In genomic region chr13:40803316-40803715, GRCh38 we compare ENCODE assay signal across 35 cellular contexts.
"Had no signal": no experiment of that assay in that cellular context is flagged by ENCODE, and none has a peak within 500 bp of the region (broad histone marks: within the 10 kb centered on the region; RNA-seq: fewer than 3 reads in every experiment).

No MANE protein-coding gene starts in this region.

- H3K36me3 ChIP-seq: breast epithelium, WERI-Rb-1 had no signal

- H3K27ac ChIP-seq: adrenal gland, ascending aorta, brain microvascular endothelial cell, breast epithelium, WERI-Rb-1 had no signal

- H3K4me3 ChIP-seq: adrenal gland, ascending aorta, breast epithelium had no signal

- FAIRE-seq: TTC549 had no signal

- H3K4me1 ChIP-seq: adrenal gland, ascending aorta, breast epithelium had no signal

- DNase-seq: activated CD4-positive, alpha-beta memory T cell treated with anti-CD3 and anti-CD28 coated beads, Interleukin-2, amount 10 ng/mL, durations not matched to agents 7 days and 5 days; activated CD4-positive, alpha-beta T cell treated with anti-CD3 and anti-CD28 coated beads for 1 hour; activated CD4-positive, alpha-beta T cell treated with anti-CD3 and anti-CD28 coated beads for 36 hours; activated CD4-positive, alpha-beta T cell treated with anti-CD3 and anti-CD28 coated beads for 48 hours; activated CD4-positive, alpha-beta T cell treated with anti-CD3 and anti-CD28 coated beads, Interleukin-2, amount 10 ng/mL, durations not matched to agents 7 days and 5 days; activated CD4-positive, alpha-beta T cell treated with anti-CD3 and anti-CD28 coated beads, Interleukin-2, amount 50 U/mL, for 48 hours; activated CD4-positive, CD25-positive, alpha-beta regulatory T cell; activated CD8-positive, alpha-beta memory T cell treated with anti-CD3 and anti-CD28 coated beads for 24 hours; activated CD8-positive, alpha-beta memory T cell treated with anti-CD3 and anti-CD28 coated beads, Interleukin-2, amount 10 ng/mL, durations not matched to agents 7 days and 5 days; activated CD8-positive, alpha-beta memory T cell treated with anti-CD3 and anti-CD28 coated beads, Interleukin-2, amount 50 U/mL, for 48 hours; activated CD8-positive, alpha-beta T cell treated with anti-CD3 and anti-CD28 coated beads, Interleukin-2, amount 10 ng/mL, durations not matched to agents 7 days and 5 days; activated effector memory CD4-positive, alpha-beta T cell treated with anti-CD3 and anti-CD28 coated beads, Interleukin-2, amount 50 U/mL, for 16 hours; activated gamma-delta T cell treated with Interleukin-2 at 50 U/mL for 16 hours; activated naive CD4-positive, alpha-beta T cell; activated naive CD4-positive, alpha-beta T cell treated with anti-CD3 and anti-CD28 coated beads for 36 hours; activated naive CD4-positive, alpha-beta T cell treated with anti-CD3 and anti-CD28 coated beads, Interleukin-2, amount 50 U/mL, for 16 hours; activated naive CD8-positive, alpha-beta T cell treated with anti-CD3 and anti-CD28 coated beads for 36 hours; activated T-cell treated with anti-CD3 and anti-CD28 coated beads, Interleukin-2, amount 50 U/mL, for 24 hours; activated T-cell treated with anti-CD3 and anti-CD28 coated beads, Interleukin-2, amount 50 U/mL, for 48 hours; adrenal gland; amygdala; anterior cingulate cortex; brain microvascular endothelial cell; central memory CD4-positive, alpha-beta T cell; SW 1271; T-helper 1 cell; T-helper 2 cell; T-helper 9 cell; WERI-Rb-1 had no signal

- ATAC-seq: activated CD4-positive, alpha-beta T cell treated with anti-CD3 and anti-CD28 coated beads for 36 hours; activated CD4-positive, CD25-positive, alpha-beta regulatory T cell treated with anti-CD3 and anti-CD28 coated beads, Interleukin-2, amount 50 U/mL, for 24 hours; activated CD8-positive, alpha-beta memory T cell treated with anti-CD3 and anti-CD28 coated beads, Interleukin-2, amount 10 ng/mL, durations not matched to agents 7 days and 5 days; activated CD8-positive, alpha-beta T cell treated with anti-CD3 and anti-CD28 coated beads, Interleukin-2, amount 10 ng/mL, durations not matched to agents 7 days and 5 days; activated naive CD4-positive, alpha-beta T cell treated with anti-CD3 and anti-CD28 coated beads, Interleukin-2, amount 50 U/mL, for 72 hours; WTC11 had no signal

- H3K9me3 ChIP-seq: adrenal gland, ascending aorta, breast epithelium had no signal

- H3K27me3 ChIP-seq: adrenal gland, ascending aorta, brain microvascular endothelial cell, breast epithelium had no signal
